In genomic region chr2:215454519-215454918, GRCh38 we compare ENCODE assay signal across 9 cellular contexts. TPM values are rescaled to one million over a fixed set of nuclear protein-coding genes. Genes with fewer than 3 reads are reported as not detected.
DNase-seq lines count a peak whose midpoint lies in the region; ATAC-seq and TF ChIP-seq lines count a peak whose summit lies in the region.
"Had no signal": no experiment of that assay in that cellular context is flagged by ENCODE, and none has a peak within 500 bp of the region (broad histone marks: within the 10 kb centered on the region; RNA-seq: fewer than 3 reads in every experiment).

No MANE protein-coding gene starts in this region.

- H3K4me1 Mint-ChIP-seq in activated CD8-positive, alpha-beta T cell treated with anti-CD3 and anti-CD28 coated beads for 36 hours (ENCODE audit: low read depth), result no peaks in the 10 kb centered on the region
- H3K4me1 Mint-ChIP-seq in activated CD8-positive, alpha-beta T cell treated with anti-CD3 and anti-CD28 coated beads, Interleukin-2, amount 10 ng/mL, durations not matched to agents 7 days and 5 days (ENCODE audit: low read depth), result no peaks in the 10 kb centered on the region
- H3K4me1 Mint-ChIP-seq: activated naive CD8-positive, alpha-beta T cell treated with anti-CD3 and anti-CD28 coated beads, Interleukin-2, amount 10 ng/mL, durations not matched to agents 7 days and 5 days had no signal

- no peaks in the 10 kb centered on the region for H3K9me3 Mint-ChIP-seq in activated CD8-positive, alpha-beta T cell treated with anti-CD3 and anti-CD28 coated beads for 36 hours
- H3K9me3 Mint-ChIP-seq in activated CD8-positive, alpha-beta T cell treated with anti-CD3 and anti-CD28 coated beads, Interleukin-2, amount 10 ng/mL, durations not matched to agents 7 days and 5 days (ENCODE audit: insufficient read depth), result no peaks in the 10 kb centered on the region
- H3K9me3 Mint-ChIP-seq: activated naive CD8-positive, alpha-beta T cell treated with anti-CD3 and anti-CD28 coated beads, Interleukin-2, amount 10 ng/mL, durations not matched to agents 7 days and 5 days had no signal

- H3K18ac ChIP-seq in neuronal stem cell (ENCODE audit: low read length), result no peak overlapping the region

- H3K9ac ChIP-seq in neuronal stem cell (ENCODE audit: low read depth, low read length, poor library complexity), result no peak overlapping the region

- no peak overlapping the region for H3K4me3 ChIP-seq in dorsolateral prefrontal cortex
- no peak overlapping the region for H3K4me3 ChIP-seq in neuronal stem cell (ENCODE audit: low read length in 2 of 2)

- no peak overlapping the region for H3K4me2 ChIP-seq in neuronal stem cell (ENCODE audit: insufficient read depth, low read length, poor library complexity, severe bottlenecking)

- no peak overlapping the region for H3K4ac ChIP-seq in neuronal stem cell (ENCODE audit: low read length)

- H3K23ac ChIP-seq in neuronal stem cell (ENCODE audit: low read depth, low read length, poor library complexity), result no peak overlapping the region

- no peak overlapping the region for H3K27ac Mint-ChIP-seq in activated CD8-positive, alpha-beta T cell treated with anti-CD3 and anti-CD28 coated beads for 36 hours
- no peak overlapping the region for H3K27ac Mint-ChIP-seq in activated CD8-positive, alpha-beta T cell treated with anti-CD3 and anti-CD28 coated beads, Interleukin-2, amount 10 ng/mL, durations not matched to agents 7 days and 5 days
- H3K27ac Mint-ChIP-seq: activated naive CD8-positive, alpha-beta T cell treated with anti-CD3 and anti-CD28 coated beads, Interleukin-2, amount 10 ng/mL, durations not matched to agents 7 days and 5 days had no signal

- CTCF ChIA-PET in activated CD8-positive, alpha-beta T cell treated with anti-CD3 and anti-CD28 coated beads for 36 hours (lab: Charles Lee), result interaction anchor here (1.0 to 2.2 kb wide), 11 partner anchors 12 to 465 kb away, joined by 3 to 8 read pairs (median 4); no protein-coding TSS in a partner anchor
- CTCF ChIA-PET in activated CD8-positive, alpha-beta T cell treated with anti-CD3 and anti-CD28 coated beads, Interleukin-2, amount 10 ng/mL, durations not matched to agents 7 days and 5 days (lab: Charles Lee), result interaction anchor here (0.6 to 2.5 kb wide), 6 partner anchors 12 to 477 kb away, joined by 3 to 18 read pairs (median 3); no protein-coding TSS in a partner anchor

- no peak overlapping the region for H2BK12ac ChIP-seq in neuronal stem cell (ENCODE audit: low read length)

- no peak overlapping the region for H4K8ac ChIP-seq in neuronal stem cell (ENCODE audit: low read depth, low read length)

- H3K14ac ChIP-seq in neuronal stem cell (ENCODE audit: low read length), result no peak overlapping the region

- peak overlapping the region; percentile 42 for H2AFZ ChIP-seq in neuronal stem cell (ENCODE audit: low read length)

- H3K27me3 ChIP-seq in dorsolateral prefrontal cortex, result peaks cover 0 to 8% (median 0%) of the 10 kb centered on the region in 45 donors
- no peaks in the 10 kb centered on the region for H3K27me3 ChIP-seq in neuronal stem cell (ENCODE audit: control insufficient read depth in 3 of 3, insufficient read depth in 3 of 3, low read depth in 1 of 3, low read length in 3 of 3)

- no peak for DNase-seq in activated CD8-positive, alpha-beta T cell treated with anti-CD3 and anti-CD28 coated beads for 36 hours
- DNase-seq in activated CD8-positive, alpha-beta T cell treated with anti-CD3 and anti-CD28 coated beads, Interleukin-2, amount 10 ng/mL, durations not matched to agents 7 days and 5 days, result no peak
- DNase-seq in NCI-H2196 treated with DMSO at 0.1 percent for 48 hours (lab: John Stamatoyannopoulos, UW; ENCODE audit: unreplicated experiment) (peak; percentile 3), dorsolateral prefrontal cortex (no peak), neuronal stem cell (ENCODE audit: low spot score) (peak; percentile 11)
- DNase-seq in activated CD4-positive, alpha-beta T cell treated with anti-CD3 and anti-CD28 coated beads for 48 hours, result no peak
- DNase-seq: activated naive CD8-positive, alpha-beta T cell treated with anti-CD3 and anti-CD28 coated beads, Interleukin-2, amount 10 ng/mL, durations not matched to agents 7 days and 5 days had no signal

- H3K36me3 ChIP-seq in neuronal stem cell (replicated peaks in 1 of 2; ENCODE audit: control insufficient read depth in 2 of 2, insufficient read depth in 2 of 2, low read length in 2 of 2), result no peaks in the 10 kb centered on the region

- H2BK120ac ChIP-seq in neuronal stem cell (ENCODE audit: low read depth, low read length), result no peak overlapping the region

- POLR2A ChIA-PET in activated CD8-positive, alpha-beta T cell treated with anti-CD3 and anti-CD28 coated beads for 36 hours (lab: Charles Lee), result no interaction called here
- POLR2A ChIA-PET in activated CD8-positive, alpha-beta T cell treated with anti-CD3 and anti-CD28 coated beads, Interleukin-2, amount 10 ng/mL, durations not matched to agents 7 days and 5 days (lab: Charles Lee), result no interaction called here

- no peaks in the 10 kb centered on the region for H3K36me3 Mint-ChIP-seq in activated CD8-positive, alpha-beta T cell treated with anti-CD3 and anti-CD28 coated beads for 36 hours (ENCODE audit: low read depth)
- no peaks in the 10 kb centered on the region for H3K36me3 Mint-ChIP-seq in activated CD8-positive, alpha-beta T cell treated with anti-CD3 and anti-CD28 coated beads, Interleukin-2, amount 10 ng/mL, durations not matched to agents 7 days and 5 days (ENCODE audit: low read depth)
- H3K36me3 Mint-ChIP-seq: activated naive CD8-positive, alpha-beta T cell treated with anti-CD3 and anti-CD28 coated beads, Interleukin-2, amount 10 ng/mL, durations not matched to agents 7 days and 5 days had no signal

- no CpG with 5 or more reads among the region's 3 CpGs for WGBS in neuronal stem cell (ENCODE audit: extremely low coverage in 2 of 2, insufficient read length in 2 of 2, insufficient replicate concordance in 1 of 2), 2 donors

- no peaks in the 10 kb centered on the region for H3K79me1 ChIP-seq in neuronal stem cell (ENCODE audit: low read depth, low read length)

- H2AK5ac ChIP-seq in neuronal stem cell (ENCODE audit: low read depth, low read length), result no peak overlapping the region

- ATAC-seq in activated CD8-positive, alpha-beta T cell treated with anti-CD3 and anti-CD28 coated beads for 36 hours, result no peak
- ATAC-seq in activated CD8-positive, alpha-beta T cell treated with anti-CD3 and anti-CD28 coated beads, Interleukin-2, amount 10 ng/mL, durations not matched to agents 7 days and 5 days, result no peak
- ATAC-seq in HG02623 (IDR thresholded peaks at IDR 0.05; ENCODE audit: unreplicated experiment) (peak; percentile 72), GM21360 (IDR thresholded peaks at IDR 0.05; ENCODE audit: unreplicated experiment) (no peak)

- H3K27ac ChIP-seq in dorsolateral prefrontal cortex (no peak overlapping the region), neuronal stem cell (replicated peaks; ENCODE audit: low read length) (no peak overlapping the region)

- H3K4me1 ChIP-seq in neuronal stem cell (ENCODE audit: control insufficient read depth in 2 of 2, insufficient read depth in 1 of 2, low read depth in 1 of 2, low read length in 2 of 2), result no peaks in the 10 kb centered on the region

- peaks cover 13% of the 10 kb centered on the region for H3K27me3 Mint-ChIP-seq in activated CD8-positive, alpha-beta T cell treated with anti-CD3 and anti-CD28 coated beads for 36 hours
- peaks cover 23% of the 10 kb centered on the region for H3K27me3 Mint-ChIP-seq in activated CD8-positive, alpha-beta T cell treated with anti-CD3 and anti-CD28 coated beads, Interleukin-2, amount 10 ng/mL, durations not matched to agents 7 days and 5 days (ENCODE audit: low read depth)

- peak; percentile 69 for TF ChIP-seq CTCF in activated CD8-positive, alpha-beta T cell treated with anti-CD3 and anti-CD28 coated beads for 36 hours (IDR thresholded peaks at IDR 0.05)
- peak; percentile 33 to 91 (median 80) for TF ChIP-seq CTCF in dorsolateral prefrontal cortex (IDR thresholded peaks at IDR 0.05 in 54 of 56, conservative IDR thresholded peaks at IDR 0.05 in 2 of 56; ENCODE audit: low read depth in 1 of 56, partially characterized antibody in 56 of 56)

- no peak overlapping the region for H2BK5ac ChIP-seq in neuronal stem cell (ENCODE audit: low read length)

- H2BK15ac ChIP-seq in neuronal stem cell (ENCODE audit: low read length), result no peak overlapping the region

- H3K4me3 Mint-ChIP-seq in activated CD8-positive, alpha-beta T cell treated with anti-CD3 and anti-CD28 coated beads for 36 hours, result no peak overlapping the region
- no peak overlapping the region for H3K4me3 Mint-ChIP-seq in activated CD8-positive, alpha-beta T cell treated with anti-CD3 and anti-CD28 coated beads, Interleukin-2, amount 10 ng/mL, durations not matched to agents 7 days and 5 days
- H3K4me3 Mint-ChIP-seq: activated naive CD8-positive, alpha-beta T cell treated with anti-CD3 and anti-CD28 coated beads, Interleukin-2, amount 10 ng/mL, durations not matched to agents 7 days and 5 days had no signal

- H3K9me3 ChIP-seq in neuronal stem cell (replicated peaks in 1 of 2; ENCODE audit: control insufficient read depth in 2 of 2, insufficient read depth in 1 of 2, low read depth in 1 of 2, low read length in 2 of 2), result peaks cover 0 to 3% of the 10 kb centered on the region in 2 donors

- H4K91ac ChIP-seq in neuronal stem cell (ENCODE audit: low read depth, low read length, poor library complexity), result no peak overlapping the region

- intact Hi-C loops in activated CD8-positive, alpha-beta T cell treated with anti-CD3 and anti-CD28 coated beads for 36 hours (cut with micrococcal nuclease), result loop anchor here (5.0 to 10.0 kb wide), 2 partner anchors 370 to 463 kb away; no protein-coding TSS in a partner anchor
- intact Hi-C loops in dorsolateral prefrontal cortex (cut with DNase I), result loop anchor here (2.0 to 10.0 kb wide), 2 partner anchors 460 to 466 kb away; no protein-coding TSS in a partner anchor

RNA-seq across cellular contexts. Expression of gene FN1, which starts 18.7 kb away (rescaled TPM):
- under 1 TPM in 1 of 2 experiments, not detected in 1; 0.11 TPM for total RNA-seq in activated CD8-positive, alpha-beta T cell treated with anti-CD3 and anti-CD28 coated beads for 36 hours
- under 1 TPM in 1 of 2 experiments, not detected in 1; 0.21 TPM for total RNA-seq in activated CD8-positive, alpha-beta T cell treated with anti-CD3 and anti-CD28 coated beads, Interleukin-2, amount 10 ng/mL, durations not matched to agents 7 days and 5 days
- 100 to 1,000 TPM in 27 of 120 experiments, 10 to 100 TPM in 93; 33.6 to 261 (median 71.4) TPM for total RNA-seq in dorsolateral prefrontal cortex
- polyA plus RNA-seq in neuronal stem cell (2013, experiment 1 of 2), result 33.3 TPM
- polyA plus RNA-seq in neuronal stem cell (2013, experiment 2 of 2), result 31.4 TPM

Comparison
In these comparisons a context has a peak if more than half of its experiments do, and no peak if none do; other contexts are left out.
1. DNase-seq: peak in NCI-H2196 treated with DMSO at 0.1 percent for 48 hours (single experiment) and neuronal stem cell (single experiment); none in activated CD8-positive, alpha-beta T cell treated with anti-CD3 and anti-CD28 coated beads for 36 hours (single experiment), activated CD8-positive, alpha-beta T cell treated with anti-CD3 and anti-CD28 coated beads, Interleukin-2, amount 10 ng/mL, durations not matched to agents 7 days and 5 days (single experiment), dorsolateral prefrontal cortex (0 of 10) and activated CD4-positive, alpha-beta T cell treated with anti-CD3 and anti-CD28 coated beads for 48 hours (single experiment).
2. RNA of gene FN1, which starts 18.7 kb away (total RNA-seq): 33.6 to 261 TPM in dorsolateral prefrontal cortex; 0.21 TPM in activated CD8-positive, alpha-beta T cell treated with anti-CD3 and anti-CD28 coated beads, Interleukin-2, amount 10 ng/mL, durations not matched to agents 7 days and 5 days and 0.11 TPM in activated CD8-positive, alpha-beta T cell treated with anti-CD3 and anti-CD28 coated beads for 36 hours; every median in the first group is over 10 times any median in the second.